ENCODE assay signal across 9 cellular contexts in genomic region chr20:46438156-46438750, GRCh38. TPM values are rescaled to one million over a fixed set of nuclear protein-coding genes. Genes with fewer than 3 reads are reported as not detected.
DNase-seq lines count a peak whose midpoint lies in the region; ATAC-seq and TF ChIP-seq lines count a peak whose summit lies in the region.
"Had no signal": no experiment of that assay in that cellular context is flagged by ENCODE, and none has a peak within 500 bp of the region (broad histone marks: within the 10 kb centered on the region; RNA-seq: fewer than 3 reads in every experiment).

No MANE protein-coding gene starts in this region.

- no peak for ATAC-seq in activated CD8-positive, alpha-beta T cell treated with anti-CD3 and anti-CD28 coated beads, Interleukin-2, amount 10 ng/mL, durations not matched to agents 7 days and 5 days
- ATAC-seq in HG03442 (IDR thresholded peaks at IDR 0.05; ENCODE audit: unreplicated experiment): no peak

- no peaks in the 10 kb centered on the region for H3K9me3 Mint-ChIP-seq in activated CD8-positive, alpha-beta T cell treated with anti-CD3 and anti-CD28 coated beads, Interleukin-2, amount 10 ng/mL, durations not matched to agents 7 days and 5 days (ENCODE audit: insufficient read depth)
- no peaks in the 10 kb centered on the region for H3K9me3 Mint-ChIP-seq in activated T-helper 1 cell treated with anti-CD3 and anti-CD28 coated beads, Interleukin-12 subunit alpha, Interleukin-12 subunit beta, Interleukin-2, Interleukin-4 antibody, amounts not matched to agents 30 ng/mL and 10 ng/mL and 1 ng/mL, durations not matched to agents 14 hours and 24 hours and 36 hours

- H3K9me3 ChIP-seq in ascending aorta: no peaks in the 10 kb centered on the region
- H3K9me3 ChIP-seq: thoracic aorta had no signal

- no peak overlapping the region for H3K4me3 ChIP-seq in ascending aorta
- H3K4me3 ChIP-seq: thoracic aorta had no signal

- no peak overlapping the region for H3K27ac Mint-ChIP-seq in activated CD8-positive, alpha-beta T cell treated with anti-CD3 and anti-CD28 coated beads, Interleukin-2, amount 10 ng/mL, durations not matched to agents 7 days and 5 days
- H3K27ac Mint-ChIP-seq in activated T-helper 1 cell treated with anti-CD3 and anti-CD28 coated beads, Interleukin-12 subunit alpha, Interleukin-12 subunit beta, Interleukin-2, Interleukin-4 antibody, amounts not matched to agents 30 ng/mL and 10 ng/mL and 1 ng/mL, durations not matched to agents 14 hours and 24 hours and 36 hours: no peak overlapping the region

- no peaks in the 10 kb centered on the region for H3K4me1 ChIP-seq in ascending aorta

- H3K36me3 Mint-ChIP-seq in activated CD8-positive, alpha-beta T cell treated with anti-CD3 and anti-CD28 coated beads, Interleukin-2, amount 10 ng/mL, durations not matched to agents 7 days and 5 days (ENCODE audit: low read depth): no peaks in the 10 kb centered on the region
- H3K36me3 Mint-ChIP-seq in activated T-helper 1 cell treated with anti-CD3 and anti-CD28 coated beads, Interleukin-12 subunit alpha, Interleukin-12 subunit beta, Interleukin-2, Interleukin-4 antibody, amounts not matched to agents 30 ng/mL and 10 ng/mL and 1 ng/mL, durations not matched to agents 14 hours and 24 hours and 36 hours (ENCODE audit: low read depth): no peaks in the 10 kb centered on the region

- TF ChIP-seq CTCF in GM12874 (IDR thresholded peaks at IDR 0.05; ENCODE audit: insufficient read depth, low read depth, low read length) (peak; percentile 30; the same call in 1 of the 2 replicates), ascending aorta (IDR thresholded peaks at IDR 0.05) (peak in 1 of 3 experiments; percentile 15)

- POLR2A ChIA-PET in activated CD8-positive, alpha-beta T cell treated with anti-CD3 and anti-CD28 coated beads, Interleukin-2, amount 10 ng/mL, durations not matched to agents 7 days and 5 days (lab: Charles Lee): no interaction called here

- DNase-seq in AML-193 (lab: John Stamatoyannopoulos, UW): peak; percentile 50 to 70
- DNase-seq in NCI-H2227 (lab: John Stamatoyannopoulos, UW; ENCODE audit: unreplicated experiment): peak; percentile 73
- DNase-seq in activated CD8-positive, alpha-beta T cell treated with anti-CD3 and anti-CD28 coated beads, Interleukin-2, amount 10 ng/mL, durations not matched to agents 7 days and 5 days: peak; percentile 30
- DNase-seq in iris pigment epithelial cell (ENCODE audit: low read depth): peak; percentile 38
- no peak for DNase-seq in ascending aorta (ENCODE audit: low spot score in 2 of 2)
- DNase-seq in activated T-helper 1 cell treated with anti-CD3 and anti-CD28 coated beads, Interleukin-12 subunit alpha, Interleukin-12 subunit beta, Interleukin-2, Interleukin-4 antibody, amounts not matched to agents 30 ng/mL and 10 ng/mL and 1 ng/mL, durations not matched to agents 14 hours and 24 hours and 36 hours (ENCODE audit: low spot score): no peak

- H3K27me3 Mint-ChIP-seq in activated CD8-positive, alpha-beta T cell treated with anti-CD3 and anti-CD28 coated beads, Interleukin-2, amount 10 ng/mL, durations not matched to agents 7 days and 5 days (ENCODE audit: low read depth): peaks cover 15% of the 10 kb centered on the region
- H3K27me3 Mint-ChIP-seq in activated T-helper 1 cell treated with anti-CD3 and anti-CD28 coated beads, Interleukin-12 subunit alpha, Interleukin-12 subunit beta, Interleukin-2, Interleukin-4 antibody, amounts not matched to agents 30 ng/mL and 10 ng/mL and 1 ng/mL, durations not matched to agents 14 hours and 24 hours and 36 hours (ENCODE audit: insufficient read depth): peaks cover 27% of the 10 kb centered on the region

- H3K4me3 Mint-ChIP-seq in activated CD8-positive, alpha-beta T cell treated with anti-CD3 and anti-CD28 coated beads, Interleukin-2, amount 10 ng/mL, durations not matched to agents 7 days and 5 days: no peak overlapping the region
- no peak overlapping the region for H3K4me3 Mint-ChIP-seq in activated T-helper 1 cell treated with anti-CD3 and anti-CD28 coated beads, Interleukin-12 subunit alpha, Interleukin-12 subunit beta, Interleukin-2, Interleukin-4 antibody, amounts not matched to agents 30 ng/mL and 10 ng/mL and 1 ng/mL, durations not matched to agents 14 hours and 24 hours and 36 hours

- no peak overlapping the region for H3K27ac ChIP-seq in ascending aorta
- H3K27ac ChIP-seq: thoracic aorta had no signal

- CTCF ChIA-PET in activated CD8-positive, alpha-beta T cell treated with anti-CD3 and anti-CD28 coated beads, Interleukin-2, amount 10 ng/mL, durations not matched to agents 7 days and 5 days (lab: Charles Lee): interaction anchor here (0.9 to 2.2 kb wide), 7 partner anchors 9 to 306 kb away, joined by 3 to 9 read pairs (median 4); no protein-coding TSS in a partner anchor

- no peaks in the 10 kb centered on the region for H3K36me3 ChIP-seq in ascending aorta
- H3K36me3 ChIP-seq: thoracic aorta had no signal

- no peaks in the 10 kb centered on the region for H3K27me3 ChIP-seq in ascending aorta

- intact Hi-C loops in ascending aorta (cut with DNase I): no loop called here
- intact Hi-C loops in activated T-helper 1 cell treated with anti-CD3 and anti-CD28 coated beads, Interleukin-12 subunit alpha, Interleukin-12 subunit beta, Interleukin-2, Interleukin-4 antibody, amounts not matched to agents 30 ng/mL and 10 ng/mL and 1 ng/mL, durations not matched to agents 14 hours and 24 hours and 36 hours (cut with micrococcal nuclease): loop anchor here (1.0 kb wide), 2 partner anchors 131 to 306 kb away; no protein-coding TSS in a partner anchor

- no peaks in the 10 kb centered on the region for H3K4me1 Mint-ChIP-seq in activated CD8-positive, alpha-beta T cell treated with anti-CD3 and anti-CD28 coated beads, Interleukin-2, amount 10 ng/mL, durations not matched to agents 7 days and 5 days (ENCODE audit: low read depth)
- H3K4me1 Mint-ChIP-seq in activated T-helper 1 cell treated with anti-CD3 and anti-CD28 coated beads, Interleukin-12 subunit alpha, Interleukin-12 subunit beta, Interleukin-2, Interleukin-4 antibody, amounts not matched to agents 30 ng/mL and 10 ng/mL and 1 ng/mL, durations not matched to agents 14 hours and 24 hours and 36 hours (ENCODE audit: low read depth): no peaks in the 10 kb centered on the region

RNA-seq across cellular contexts. Expression of gene ELMO2, which starts 31.8 kb away (rescaled TPM):
- total RNA-seq in activated CD8-positive, alpha-beta T cell treated with anti-CD3 and anti-CD28 coated beads, Interleukin-2, amount 10 ng/mL, durations not matched to agents 7 days and 5 days: 10 to 100 TPM; 66.1 to 82.3 TPM
- 77.5 TPM for total RNA-seq in ascending aorta
- total RNA-seq in activated T-helper 1 cell treated with anti-CD3 and anti-CD28 coated beads, Interleukin-12 subunit alpha, Interleukin-12 subunit beta, Interleukin-2, Interleukin-4 antibody, amounts not matched to agents 30 ng/mL and 10 ng/mL and 1 ng/mL, durations not matched to agents 14 hours and 24 hours and 36 hours: 79.7 and 91.1 TPM in 2 replicates

Comparison
In these comparisons a context has a peak if more than half of its experiments do, and no peak if none do; other contexts are left out.
1. DNase-seq: peak in AML-193 (2 of 2), NCI-H2227 (single experiment), activated CD8-positive, alpha-beta T cell treated with anti-CD3 and anti-CD28 coated beads, Interleukin-2, amount 10 ng/mL, durations not matched to agents 7 days and 5 days (single experiment) and iris pigment epithelial cell (single experiment); none in ascending aorta (0 of 2) and activated T-helper 1 cell treated with anti-CD3 and anti-CD28 coated beads, Interleukin-12 subunit alpha, Interleukin-12 subunit beta, Interleukin-2, Interleukin-4 antibody, amounts not matched to agents 30 ng/mL and 10 ng/mL and 1 ng/mL, durations not matched to agents 14 hours and 24 hours and 36 hours (single experiment).